In genomic region chr7:1787241-1787640, GRCh38 we compare ENCODE assay signal across 19 cellular contexts.
"Had no signal": no experiment of that assay in that cellular context is flagged by ENCODE, and none has a peak within 500 bp of the region (broad histone marks: within the 10 kb centered on the region; RNA-seq: fewer than 3 reads in every experiment).

No MANE protein-coding gene starts in this region.

- H3K4me1 Mint-ChIP-seq: activated naive CD4-positive, alpha-beta T cell treated with anti-CD3 and anti-CD28 coated beads, Interleukin-2, amount 10 ng/mL, durations not matched to agents 7 days and 5 days; neural progenitor cell; stimulated activated naive B cell treated with anti-CD40 and anti-IgM and Interleukin-4, amounts not matched to agents 10 μg/mL and 1 μg/mL and 100 μg/mL, for 72 hours had no signal

- FAIRE-seq: colon had no signal

- H3K27ac Mint-ChIP-seq: activated naive CD4-positive, alpha-beta T cell treated with anti-CD3 and anti-CD28 coated beads, Interleukin-2, amount 10 ng/mL, durations not matched to agents 7 days and 5 days; activated naive CD8-positive, alpha-beta T cell treated with anti-CD3 and anti-CD28 coated beads, Interleukin-2, amount 50 U/mL, for 24 hours; brain; naive thymus-derived CD4-positive, alpha-beta T cell; neural progenitor cell; stimulated activated naive B cell treated with anti-CD40 and anti-IgM and Interleukin-4, amounts not matched to agents 10 μg/mL and 1 μg/mL and 100 μg/mL, for 72 hours; T-helper 17 cell had no signal

- H3K4me3 ChIP-seq: left ventricle myocardium inferior, mucosa of descending colon, neural progenitor cell, spleen had no signal

- H3K36me3 Mint-ChIP-seq: activated naive CD4-positive, alpha-beta T cell treated with anti-CD3 and anti-CD28 coated beads, Interleukin-2, amount 10 ng/mL, durations not matched to agents 7 days and 5 days had no signal

- H3K4me2 ChIP-seq: neural progenitor cell had no signal

- H2AFZ ChIP-seq: neural progenitor cell, parathyroid adenoma had no signal

- H3K4me1 ChIP-seq: left ventricle myocardium inferior, neural progenitor cell, parathyroid adenoma, spleen had no signal

- H3K9ac ChIP-seq: neural progenitor cell, parathyroid adenoma had no signal

- H3K27me3 Mint-ChIP-seq: brain had no signal

- H3K36me3 ChIP-seq: left ventricle myocardium inferior, neural progenitor cell, spleen had no signal

- H3K4me3 Mint-ChIP-seq: activated naive CD4-positive, alpha-beta T cell treated with anti-CD3 and anti-CD28 coated beads, Interleukin-2, amount 10 ng/mL, durations not matched to agents 7 days and 5 days; activated naive CD8-positive, alpha-beta T cell treated with anti-CD3 and anti-CD28 coated beads, Interleukin-2, amount 50 U/mL, for 24 hours; activated T-cell treated with anti-CD3 and anti-CD28 coated beads, Interleukin-2, amount 50 U/mL, for 4 hours; brain; naive thymus-derived CD4-positive, alpha-beta T cell; neural progenitor cell; stimulated activated naive B cell treated with anti-CD40 and anti-IgM and Interleukin-4, amounts not matched to agents 10 μg/mL and 1 μg/mL and 100 μg/mL, for 72 hours; T-helper 17 cell had no signal

- H3K27ac ChIP-seq: left ventricle myocardium inferior, neural progenitor cell, parathyroid adenoma, spleen, VCaP had no signal

- ATAC-seq: activated naive CD8-positive, alpha-beta T cell treated with anti-CD3 and anti-CD28 coated beads, Interleukin-2, amount 50 U/mL, for 24 hours; activated T-cell treated with anti-CD3 and anti-CD28 coated beads, Interleukin-2, amount 50 U/mL, for 4 hours; mucosa of descending colon; naive thymus-derived CD4-positive, alpha-beta T cell; stimulated activated naive B cell treated with anti-CD40 and anti-IgM and Interleukin-4, amounts not matched to agents 10 μg/mL and 1 μg/mL and 100 μg/mL, for 72 hours; T-helper 17 cell had no signal

- H3K79me2 ChIP-seq: parathyroid adenoma had no signal

- H3K27me3 ChIP-seq: neural progenitor cell had no signal

- DNase-seq: activated CD4-positive, alpha-beta T cell treated with anti-CD3 and anti-CD28 coated beads, Interleukin-2, amount 50 U/mL, for 4 hours; activated effector memory CD4-positive, alpha-beta T cell treated with Interleukin-2 at 50 U/mL for 16 hours; activated naive CD4-positive, alpha-beta T cell treated with anti-CD3 and anti-CD28 coated beads, Interleukin-2, amount 10 ng/mL, durations not matched to agents 7 days and 5 days; activated naive CD8-positive, alpha-beta T cell treated with anti-CD3 and anti-CD28 coated beads, Interleukin-2, amount 50 U/mL, for 24 hours; activated T-cell treated with anti-CD3 and anti-CD28 coated beads, Interleukin-2, amount 50 U/mL, for 4 hours; anterior cingulate cortex; central memory CD4-positive, alpha-beta T cell; foreskin melanocyte; left ventricle myocardium inferior; mucosa of descending colon; naive thymus-derived CD4-positive, alpha-beta T cell; stimulated activated naive B cell treated with anti-CD40 and anti-IgM and Interleukin-4, amounts not matched to agents 10 μg/mL and 1 μg/mL and 100 μg/mL, for 72 hours; T-helper 17 cell had no signal
